ENCODE assay signal across 8 cellular contexts in genomic region chr1:174023438-174023837, GRCh38. TPM values are rescaled to one million over a fixed set of nuclear protein-coding genes. Genes with fewer than 3 reads are reported as not detected.
DNase-seq lines count a peak whose midpoint lies in the region; ATAC-seq, FAIRE-seq and TF ChIP-seq lines count a peak whose summit lies in the region.

No MANE protein-coding gene starts in this region.

- H3K4me1 Mint-ChIP-seq in activated T-cell treated with anti-CD3 and anti-CD28 coated beads, Interleukin-2, amount 50 U/mL, for 4 hours (ENCODE audit: low read depth) = peaks cover 38% of the 10 kb centered on the region

- H3K27me3 Mint-ChIP-seq in activated T-cell treated with anti-CD3 and anti-CD28 coated beads, Interleukin-2, amount 50 U/mL, for 4 hours (ENCODE audit: low read depth) = no peaks in the 10 kb centered on the region

- peak overlapping the region; percentile 99 for H3K9ac ChIP-seq in mucosa of stomach (ENCODE audit: low read length)

- H3K4me1 ChIP-seq in mucosa of stomach (ENCODE audit: control insufficient read depth, insufficient read depth, low read length) = peaks cover 20% of the 10 kb centered on the region

- peak overlapping the region; percentile 98 for H3K4me3 Mint-ChIP-seq in activated T-cell treated with anti-CD3 and anti-CD28 coated beads, Interleukin-2, amount 50 U/mL, for 4 hours

- H3K36me3 ChIP-seq in mucosa of stomach (ENCODE audit: control insufficient read depth, insufficient read depth, low read length) = no peaks in the 10 kb centered on the region

- peaks cover 3% of the 10 kb centered on the region for H3K36me3 Mint-ChIP-seq in activated T-cell treated with anti-CD3 and anti-CD28 coated beads, Interleukin-2, amount 50 U/mL, for 4 hours (ENCODE audit: insufficient read depth)

- no peak for TF ChIP-seq CTCF in dorsolateral prefrontal cortex (IDR thresholded peaks at IDR 0.05 in 54 of 56, conservative IDR thresholded peaks at IDR 0.05 in 2 of 56; ENCODE audit: low read depth in 1 of 56, partially characterized antibody in 56 of 56)

- FAIRE-seq in RCC 7860 (lab: Jason Lieb, UNC) = no peak

- intact Hi-C loops in dorsolateral prefrontal cortex (cut with DNase I) = loop anchor here (5.0 to 10.0 kb wide), 4 partner anchors 49 to 159 kb away; partner anchors contain the start of genes GAS5 (in 2 of the 2), ZBTB37 (in 2 of the 2) and RABGAP1L (in 1 of the 2)

- no peak for ATAC-seq in activated T-cell treated with anti-CD3 and anti-CD28 coated beads, Interleukin-2, amount 50 U/mL, for 4 hours
- ATAC-seq in HG03469 (IDR thresholded peaks at IDR 0.05; ENCODE audit: unreplicated experiment) = no peak

- H3K27ac ChIP-seq in dorsolateral prefrontal cortex = peak overlapping the region in 58 of 59 donors; percentile 30 to 98 (median 94)

- H3K4me3 ChIP-seq in dorsolateral prefrontal cortex (peak overlapping the region in 27 of 59 donors; percentile 3 to 99 (median 87)), mucosa of stomach (ENCODE audit: low read length) (no peak overlapping the region)

- no peaks in the 10 kb centered on the region for H3K27me3 ChIP-seq in dorsolateral prefrontal cortex
- no peaks in the 10 kb centered on the region for H3K27me3 ChIP-seq in mucosa of stomach (ENCODE audit: control insufficient read depth, insufficient read depth, low read length)

- no peak for DNase-seq in activated T-cell treated with anti-CD3 and anti-CD28 coated beads, Interleukin-2, amount 50 U/mL, for 4 hours
- DNase-seq in activated T-cell treated with anti-CD3 and anti-CD28 coated beads for 4 hours (no peak), RCC 7860 (ENCODE audit: low spot score) (peak; percentile 48), dorsolateral prefrontal cortex (peak in 1 of 10 donors; percentile 38), NCI-H1930 (lab: John Stamatoyannopoulos, UW) (no peak), NCI-H128 (lab: John Stamatoyannopoulos, UW; ENCODE audit: unreplicated experiment) (no peak)

- H3K9me3 ChIP-seq in mucosa of stomach (ENCODE audit: control insufficient read depth, low read length) = no peaks in the 10 kb centered on the region

- H3K9me3 Mint-ChIP-seq in activated T-cell treated with anti-CD3 and anti-CD28 coated beads, Interleukin-2, amount 50 U/mL, for 4 hours = no peaks in the 10 kb centered on the region

RNA-seq across cellular contexts. Expression of gene RC3H1, which starts 1.3 kb away (rescaled TPM):
- total RNA-seq in activated T-cell treated with anti-CD3 and anti-CD28 coated beads, Interleukin-2, amount 50 U/mL, for 4 hours = 10 to 100 TPM; 37.1 to 40.3 (median 39.7) TPM
- total RNA-seq in dorsolateral prefrontal cortex = 10 to 100 TPM; 32.3 to 65.7 (median 46.7) TPM
